Comparison of ENCODE assay signal across 13 cellular contexts in the genomic region with DNA sequence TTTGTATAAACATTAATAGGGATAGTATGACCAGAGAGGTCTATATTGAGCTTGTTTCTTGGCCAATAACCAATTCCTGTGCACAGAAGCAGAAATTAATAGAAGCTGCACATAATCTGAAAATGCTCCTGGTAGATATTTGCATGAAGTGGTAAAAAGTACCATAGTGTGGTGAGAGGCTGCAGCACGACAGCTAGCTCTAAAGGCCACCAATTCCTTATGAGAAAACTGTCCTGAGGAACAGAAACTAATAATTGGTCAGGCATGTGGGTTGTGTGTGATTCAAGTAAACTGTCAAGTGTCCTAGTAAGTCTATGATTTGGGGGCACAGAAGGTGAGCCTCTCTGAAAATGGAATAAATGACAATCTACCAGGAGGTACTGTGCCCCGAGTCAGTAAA. TPM values are rescaled to one million over a fixed set of nuclear protein-coding genes. Genes with fewer than 3 reads are reported as not detected.
A peak's percentile ranks its signal among the peaks of the same experiment; 100 is the strongest.
DNase-seq lines count a peak whose midpoint lies in the region; ATAC-seq and TF ChIP-seq lines count a peak whose summit lies in the region.
"Had no signal": no experiment of that assay in that cellular context is flagged by ENCODE, and none has a peak within 500 bp of the region (broad histone marks: within the 10 kb centered on the region; RNA-seq: fewer than 3 reads in every experiment).

No MANE protein-coding gene starts in this region.

- H4K20me1 ChIP-seq in OCI-LY3 (ENCODE audit: insufficient read depth, low read length), result no peaks in the 10 kb centered on the region

- DNase-seq in activated CD4-positive, alpha-beta T cell treated with anti-CD3 and anti-CD28 coated beads for 36 hours, result no peak
- DNase-seq in OCI-M1 (lab: John Stamatoyannopoulos, UW) (no peak), T-helper 2 cell (no peak)
- DNase-seq in stimulated activated CD4-positive, alpha-beta T cell treated with anti-CD3 and anti-CD28 coated beads, Interleukin-1b, Interleukin-23, amount 100 ng/mL, for 48 hours, result no peak
- DNase-seq: CD8-positive, alpha-beta T cell; NCI-H2029 treated with DMSO at 0.1 percent for 48 hours; right lobe of liver; RPMI8226 had no signal

- H3K4me3 ChIP-seq in OCI-LY3 (ENCODE audit: low read length), result peak overlapping the region; percentile 50
- H3K4me3 ChIP-seq: right lobe of liver had no signal

- CTCF ChIA-PET in activated CD4-positive, alpha-beta T cell treated with anti-CD3 and anti-CD28 coated beads for 36 hours (lab: Charles Lee), result interaction anchor here (0.7 kb wide), 1 partner anchor 1829 kb away, joined by 3 read pairs; no protein-coding TSS in a partner anchor

- H3K4me2 ChIP-seq in OCI-LY3 (ENCODE audit: low read length), result peak overlapping the region; percentile 74

- peaks cover 12% of the 10 kb centered on the region for H3K4me1 ChIP-seq in OCI-LY3 (ENCODE audit: low read length)
- H3K4me1 ChIP-seq: right lobe of liver had no signal

- ATAC-seq in GM18867 (IDR thresholded peaks at IDR 0.05; ENCODE audit: unreplicated experiment) (peak; percentile 97), GM21515 (IDR thresholded peaks at IDR 0.05; ENCODE audit: unreplicated experiment) (peak; percentile 97), HG03060 (IDR thresholded peaks at IDR 0.05; ENCODE audit: low read depth, unreplicated experiment) (peak; percentile 97)
- no peak for ATAC-seq in activated CD4-positive, alpha-beta T cell treated with anti-CD3 and anti-CD28 coated beads for 36 hours
- ATAC-seq: CD8-positive, alpha-beta T cell; right lobe of liver had no signal

- peak overlapping the region; percentile 68; the same call in 1 of the 2 replicates for H2AFZ ChIP-seq in OCI-LY3 (ENCODE audit: low read depth, low read length)

- H3K9me3 Mint-ChIP-seq in activated CD4-positive, alpha-beta T cell treated with anti-CD3 and anti-CD28 coated beads for 36 hours (ENCODE audit: low read depth), result peaks cover 3% of the 10 kb centered on the region

- no peak for TF ChIP-seq CTCF in OCI-LY3 (IDR thresholded peaks at IDR 0.05; ENCODE audit: low read depth, low read length)

- no peaks in the 10 kb centered on the region for H3K4me1 Mint-ChIP-seq in activated CD4-positive, alpha-beta T cell treated with anti-CD3 and anti-CD28 coated beads for 36 hours

- H3K9me3 ChIP-seq in OCI-LY3 (ENCODE audit: insufficient read depth, low read length), result peaks cover 3% of the 10 kb centered on the region; the same call in 1 of the 2 replicates
- H3K9me3 ChIP-seq: right lobe of liver had no signal

- H3K27ac Mint-ChIP-seq in activated CD4-positive, alpha-beta T cell treated with anti-CD3 and anti-CD28 coated beads for 36 hours, result no peak overlapping the region
- H3K27ac Mint-ChIP-seq: CD8-positive, alpha-beta T cell had no signal

- no peaks in the 10 kb centered on the region for H3K36me3 ChIP-seq in OCI-LY3 (replicated peaks; ENCODE audit: low read depth, low read length)
- H3K36me3 ChIP-seq: right lobe of liver had no signal

- H3K79me2 ChIP-seq in OCI-LY3 (ENCODE audit: low read length), result no peaks in the 10 kb centered on the region

- peak overlapping the region; percentile 31 for H3K27ac ChIP-seq in OCI-LY3 (ENCODE audit: low read length)
- H3K27ac ChIP-seq: right lobe of liver had no signal

- H3K4me3 Mint-ChIP-seq in activated CD4-positive, alpha-beta T cell treated with anti-CD3 and anti-CD28 coated beads for 36 hours, result no peak overlapping the region
- H3K4me3 Mint-ChIP-seq: CD8-positive, alpha-beta T cell had no signal

- H3K9ac ChIP-seq in OCI-LY3 (ENCODE audit: low read length), result peak overlapping the region; percentile 12; the same call in 1 of the 2 replicates

- no peaks in the 10 kb centered on the region for H3K36me3 Mint-ChIP-seq in activated CD4-positive, alpha-beta T cell treated with anti-CD3 and anti-CD28 coated beads for 36 hours (ENCODE audit: low read depth)
- H3K36me3 Mint-ChIP-seq: CD8-positive, alpha-beta T cell had no signal

- POLR2A ChIA-PET in activated CD4-positive, alpha-beta T cell treated with anti-CD3 and anti-CD28 coated beads for 36 hours (lab: Charles Lee), result no interaction called here

- intact Hi-C loops in activated CD4-positive, alpha-beta T cell treated with anti-CD3 and anti-CD28 coated beads for 36 hours (cut with DNase I, micrococcal nuclease), result no loop called here

- no peaks in the 10 kb centered on the region for H3K27me3 ChIP-seq in OCI-LY3 (ENCODE audit: low read depth, low read length)
- H3K27me3 ChIP-seq: right lobe of liver had no signal

- peaks cover 3% of the 10 kb centered on the region for H3K27me3 Mint-ChIP-seq in activated CD4-positive, alpha-beta T cell treated with anti-CD3 and anti-CD28 coated beads for 36 hours

RNA-seq across cellular contexts. Expression of a gene that starts 51.5 kb away (rescaled TPM):
- not detected for total RNA-seq in activated CD4-positive, alpha-beta T cell treated with anti-CD3 and anti-CD28 coated beads for 36 hours
- total RNA-seq: bronchial epithelial cell; CD8-positive, alpha-beta T cell had no signal
